Comparison of ENCODE assay signal across 18 cellular contexts in the genomic region with DNA sequence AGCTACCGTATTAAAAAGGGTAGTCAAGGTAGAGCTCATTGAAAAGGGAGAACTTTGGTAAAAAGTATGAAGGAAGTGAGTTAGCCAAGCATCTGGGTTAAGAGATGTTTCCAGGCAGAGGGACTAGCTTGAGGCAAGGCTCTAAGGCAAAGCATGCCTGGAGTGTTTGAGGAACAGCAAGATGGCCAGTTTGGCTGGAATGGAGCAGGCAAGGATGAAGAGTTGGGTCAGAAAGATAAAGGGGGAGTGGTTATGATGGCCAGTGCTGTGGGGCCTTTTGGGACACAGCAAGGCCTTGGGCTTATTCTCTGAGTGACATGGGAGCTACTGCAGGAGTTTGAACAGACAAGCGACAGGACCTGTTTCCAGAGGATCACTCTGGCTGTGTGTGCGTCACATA.
"Had no signal": no experiment of that assay in that cellular context is flagged by ENCODE, and none has a peak within 500 bp of the region (broad histone marks: within the 10 kb centered on the region; RNA-seq: fewer than 3 reads in every experiment).

No MANE protein-coding gene starts in this region.

- H3K36me3 ChIP-seq: colonic mucosa had no signal

- H3K27me3 ChIP-seq: colonic mucosa, esophagus muscularis mucosa, foreskin keratinocyte, gastroesophageal sphincter, heart right ventricle, left lung had no signal

- H3K4me3 ChIP-seq: colonic mucosa, esophagus muscularis mucosa, gastroesophageal sphincter, heart right ventricle, left lung, lower lobe of right lung, mucosa of descending colon had no signal

- H3K4me1 Mint-ChIP-seq: mesothelial cell of epicardium had no signal

- ATAC-seq: foreskin keratinocyte, gastroesophageal sphincter, heart right ventricle, left cardiac atrium, left lung, left ventricle myocardium superior, lower lobe of right lung, mucosa of descending colon had no signal

- H3K27ac ChIP-seq: colonic mucosa, esophagus muscularis mucosa, foreskin keratinocyte, gastroesophageal sphincter, heart right ventricle, left lung, lower lobe of right lung had no signal

- H3K27ac Mint-ChIP-seq: dendritic cell treated with granulocyte-macrophage colony-stimulating factor and Interleukin-4, amounts not matched to agents 40 ng/mL and 50 ng/mL, for 4 days; mesothelial cell of epicardium had no signal

- H3K4me3 Mint-ChIP-seq: dendritic cell treated with granulocyte-macrophage colony-stimulating factor and Interleukin-4, amounts not matched to agents 40 ng/mL and 50 ng/mL, for 4 days; mesothelial cell of epicardium had no signal

- DNase-seq: colonic mucosa; cortex of kidney; effector CD4-positive, alpha-beta T cell; effector memory CD4-positive, alpha-beta T cell; foreskin keratinocyte; glutamatergic neuron; heart right ventricle; hippocampal formation; left cardiac atrium; left lung; left ventricle myocardium superior; lower lobe of right lung; mesenchymal stem cell; mucosa of descending colon had no signal

- H3K4me1 ChIP-seq: colonic mucosa, esophagus muscularis mucosa, foreskin keratinocyte, gastroesophageal sphincter, heart right ventricle, left lung, lower lobe of right lung had no signal

- H3K9me3 ChIP-seq: colonic mucosa, esophagus muscularis mucosa, gastroesophageal sphincter, heart right ventricle, left lung, lower lobe of right lung, mucosa of descending colon had no signal

- H3K9me3 Mint-ChIP-seq: dendritic cell treated with granulocyte-macrophage colony-stimulating factor and Interleukin-4, amounts not matched to agents 40 ng/mL and 50 ng/mL, for 4 days; mesothelial cell of epicardium had no signal
